Comparison of ENCODE assay signal across 9 cellular contexts in the genomic region with DNA sequence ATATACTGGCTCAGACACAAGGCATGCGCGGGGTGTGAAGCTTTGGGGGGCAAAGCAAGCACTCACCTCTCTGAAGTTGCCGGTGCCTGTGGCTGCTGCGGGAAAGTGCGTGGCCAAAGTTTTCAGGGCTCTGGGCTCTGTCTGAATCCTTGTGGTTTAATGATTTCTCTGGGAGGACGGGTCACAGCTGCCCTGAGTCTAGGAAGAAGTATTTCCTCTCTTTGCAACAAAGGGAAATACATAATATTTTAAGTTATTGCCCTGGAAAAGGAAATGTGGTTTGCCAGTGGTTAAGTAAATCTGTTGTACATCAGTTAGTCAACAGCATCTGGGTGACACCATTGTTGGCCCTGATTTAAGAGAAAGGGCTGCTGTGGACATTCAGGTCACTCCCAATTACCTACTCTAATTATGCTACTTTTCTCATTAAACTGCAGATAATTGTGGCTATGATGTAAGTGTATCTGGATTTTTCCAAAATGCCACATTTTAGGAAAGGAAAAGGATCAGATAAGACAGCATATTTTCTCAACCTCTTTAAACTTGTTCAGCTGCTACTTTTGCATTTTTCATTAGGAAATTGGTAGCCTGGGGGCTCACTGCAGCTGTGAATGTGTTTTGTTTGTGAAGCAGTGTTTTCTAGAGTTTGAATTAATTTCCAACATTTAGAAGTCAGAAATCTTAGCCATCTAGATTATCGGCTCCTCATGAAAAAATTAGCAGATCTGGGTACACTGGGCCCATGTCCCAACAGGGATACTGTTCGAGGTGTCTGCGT. TPM values are rescaled to one million over a fixed set of nuclear protein-coding genes. Genes with fewer than 3 reads are reported as not detected.
A peak's percentile ranks its signal among the peaks of the same experiment; 100 is the strongest.
DNase-seq lines count a peak whose midpoint lies in the region; FAIRE-seq and TF ChIP-seq lines count a peak whose summit lies in the region.
"Had no signal": no experiment of that assay in that cellular context is flagged by ENCODE, and none has a peak within 500 bp of the region (broad histone marks: within the 10 kb centered on the region; RNA-seq: fewer than 3 reads in every experiment).

No MANE protein-coding gene starts in this region.

- H3K4me2 ChIP-seq in GM23248 (ENCODE audit: unreplicated experiment) (peak overlapping the region; percentile 49), osteoblast (ENCODE audit: insufficient read depth, low read length) (peak overlapping the region; percentile 64)

- intact Hi-C loops in CD14-positive monocyte (cut with micrococcal nuclease) = no loop called here

- peaks cover 19% of the 10 kb centered on the region for H3K4me1 Mint-ChIP-seq in CD14-positive monocyte

- H3K27me3 ChIP-seq in GM23248 (replicated peaks; ENCODE audit: insufficient read depth) = no peaks in the 10 kb centered on the region; the same call in 1 of the 2 replicates
- peaks cover 2% of the 10 kb centered on the region for H3K27me3 ChIP-seq in osteoblast (ENCODE audit: insufficient read depth, low read length)

- peak overlapping the region; percentile 10; the same call in 1 of the 2 replicates for H3K4me3 ChIP-seq in GM23248
- H3K4me3 ChIP-seq in fibroblast of mammary gland (ENCODE audit: control insufficient read depth, low read depth, low read length) = no peak overlapping the region
- peak overlapping the region; percentile 38 for H3K4me3 ChIP-seq in osteoblast (ENCODE audit: insufficient read depth, low read length)

- H3K9me3 ChIP-seq in GM23248 (ENCODE audit: low read depth) = no peaks in the 10 kb centered on the region
- no peaks in the 10 kb centered on the region for H3K9me3 ChIP-seq in osteoblast (ENCODE audit: low read depth, low read length)

- H3K36me3 ChIP-seq in GM23248 (ENCODE audit: low read depth) (no peaks in the 10 kb centered on the region), osteoblast (ENCODE audit: insufficient read depth, low read length) (no peaks in the 10 kb centered on the region)

- no peak overlapping the region for H3K9ac ChIP-seq in GM23248

- H3F3A ChIP-seq in GM23248 (ENCODE audit: insufficient read depth) = peaks cover 9% of the 10 kb centered on the region

- DNase-seq in GM23248 = peak; percentile 58
- peak; percentile 56 for DNase-seq in NOMO-1 treated with DMSO at 0.1 percent for 48 hours (lab: John Stamatoyannopoulos, UW; ENCODE audit: unreplicated experiment)
- DNase-seq in fibroblast of mammary gland (ENCODE audit: low read depth) = peak; percentile 35
- no peak for DNase-seq in osteoblast (ENCODE audit: insufficient read length, low spot score, missing footprints)
- DNase-seq in CD14-positive monocyte (ENCODE audit: low spot score) = no peak
- no peak for DNase-seq in GDM1 (lab: John Stamatoyannopoulos, UW)
- DNase-seq in HTR-8/SVneo (ENCODE audit: insufficient read length, low spot score) = no peak
- DNase-seq: activated T-cell treated with anti-CD3 and anti-CD28 coated beads for 4 hours, SHP77 had no signal

- H3K4me3 Mint-ChIP-seq in CD14-positive monocyte = peak overlapping the region in 1 of 2 donors; percentile 31

- TF ChIP-seq CTCF in fibroblast of mammary gland (conservative IDR thresholded peaks at IDR 0.05; ENCODE audit: control insufficient read depth, insufficient read depth, low read depth, low read length) = no peak
- TF ChIP-seq CTCF in osteoblast (IDR thresholded peaks at IDR 0.05; ENCODE audit: extremely low read depth, low read depth, low read length) = no peak
- no peak for TF ChIP-seq CTCF in CD14-positive monocyte (IDR thresholded peaks at IDR 0.05)

- H4K20me1 ChIP-seq in GM23248 (ENCODE audit: insufficient read depth) (no peaks in the 10 kb centered on the region), osteoblast (ENCODE audit: insufficient read depth, low read length) (no peaks in the 10 kb centered on the region)

- FAIRE-seq in HTR-8/SVneo (lab: Jason Lieb, UNC) = no peak

- 35 to 38% methylated on average over 9 of the region's 9 CpGs for WGBS in GM23248 (ENCODE audit: low coverage in 1 of 2, low lambda C conversion rate in 2 of 2, missing lambda C conversion rate in 2 of 2), 2 experiments

- H3K9me3 Mint-ChIP-seq in CD14-positive monocyte = peaks cover 4 to 24% (median 9%) of the 10 kb centered on the region in 7 donors

- H3K36me3 Mint-ChIP-seq in CD14-positive monocyte = no peaks in the 10 kb centered on the region

- H3K27ac ChIP-seq in GM23248 (no peak overlapping the region), osteoblast (ENCODE audit: low read depth, low read length) (peak overlapping the region; percentile 2)

- no peaks in the 10 kb centered on the region for H3K79me2 ChIP-seq in GM23248 (ENCODE audit: insufficient read depth)
- no peaks in the 10 kb centered on the region for H3K79me2 ChIP-seq in osteoblast (ENCODE audit: insufficient read depth, low read length)

- peaks cover 28 to 50% (median 31%) of the 10 kb centered on the region in 3 donors for H3K27me3 Mint-ChIP-seq in CD14-positive monocyte (ENCODE audit: low read depth in 3 of 3)

- 0 out of 2 replicates have a peak overlapping the region, but pooled peaks have one; percentile 21 for H2AFZ ChIP-seq in GM23248
- H2AFZ ChIP-seq in osteoblast (ENCODE audit: low read length) = peak overlapping the region; percentile 58

- H3K4me1 ChIP-seq in GM23248 (ENCODE audit: insufficient read depth) (peaks cover 16% of the 10 kb centered on the region), osteoblast (ENCODE audit: insufficient read depth, low read length) (peaks cover 11% of the 10 kb centered on the region)

- no peaks in the 10 kb centered on the region for H3K9me2 ChIP-seq in GM23248 (ENCODE audit: insufficient read depth)

- in situ Hi-C loops in GM23248 (cut with MboI) = no loop called here

- H3K27ac Mint-ChIP-seq in CD14-positive monocyte = no peak overlapping the region

RNA-seq across cellular contexts. Expression of a gene that starts 56.5 kb away (rescaled TPM):
- 9.1 and 10.2 TPM in 2 replicates for total RNA-seq in GM23248 (2014; rRNA removed; shearing (Covaris generic))
- polyA plus RNA-seq in GM23248 (2016; fragmentation: Nextera tagmentation; extraction: Ambion mirVana) (2.5 and 3.0 TPM in 2 replicates), CD14-positive monocyte (under 1 TPM in 1 of 2 donors, not detected in 1; 0.18 TPM)
- 9.1 and 12.7 TPM in 2 replicates for total RNA-seq in osteoblast

RNA-seq across cellular contexts. Expression of a gene that starts 58.2 kb away (rescaled TPM):
- 365 and 382 TPM in 2 replicates for total RNA-seq in GM23248 (2014; rRNA removed; shearing (Covaris generic))
- polyA plus RNA-seq in GM23248 (2016; fragmentation: Nextera tagmentation; extraction: Ambion mirVana) = 390 and 394 TPM in 2 replicates
- total RNA-seq in osteoblast = 442 and 563 TPM in 2 replicates
- polyA plus RNA-seq in CD14-positive monocyte = 100 to 1,000 TPM; 355 to 406 TPM

RNA-seq across cellular contexts. Expression of a gene that starts 58.7 kb away (rescaled TPM):
- total RNA-seq in GM23248 (2014; rRNA removed; shearing (Covaris generic)) = 77.0 and 87.5 TPM in 2 replicates
- polyA plus RNA-seq in GM23248 (2016; fragmentation: Nextera tagmentation; extraction: Ambion mirVana) = 49.8 and 52.0 TPM in 2 replicates
- total RNA-seq in osteoblast = 86.6 and 98.4 TPM in 2 replicates
- polyA plus RNA-seq in CD14-positive monocyte = 10 to 100 TPM; 37.9 to 43.9 TPM

Comparison
In these comparisons a context has a peak if more than half of its experiments do, and no peak if none do; other contexts are left out.
1. DNase-seq: peak in GM23248 (single experiment), NOMO-1 treated with DMSO at 0.1 percent for 48 hours (single experiment) and fibroblast of mammary gland (single experiment); none in osteoblast (single experiment), CD14-positive monocyte (single experiment), GDM1 (single experiment) and HTR-8/SVneo (single experiment).